31 cellular contexts compared by ENCODE assay signal in genomic region chr3:46584598-46585467, GRCh38. TPM values are rescaled to one million over a fixed set of nuclear protein-coding genes. Genes with fewer than 3 reads are reported as not detected.
DNase-seq lines count a peak whose midpoint lies in the region; ATAC-seq, FAIRE-seq and TF ChIP-seq lines count a peak whose summit lies in the region.
"Had no signal": no experiment of that assay in that cellular context is flagged by ENCODE, and none has a peak within 500 bp of the region (broad histone marks: within the 10 kb centered on the region; RNA-seq: fewer than 3 reads in every experiment).

No MANE protein-coding gene starts in this region.

- no peak overlapping the region for H3K4me3 ChIP-seq in A549
- H3K4me3 ChIP-seq in liver (ENCODE audit: low read depth in 1 of 3, low read length in 3 of 3): no peak overlapping the region
- no peak overlapping the region for H3K4me3 ChIP-seq in esophagus squamous epithelium
- H3K4me3 ChIP-seq in CD4-positive, alpha-beta memory T cell (ENCODE audit: low read length in 2 of 2): no peak overlapping the region
- H3K4me3 ChIP-seq: BLaER1 treated with 17β-estradiol and CSF1 and Interleukin-3, amounts not matched to agents 10 nM and 100 nM had no signal

- H3K79me2 ChIP-seq in H9 (ENCODE audit: insufficient read depth, low read length): peaks cover 9% of the 10 kb centered on the region; the same call in 1 of the 2 replicates

- WGBS in A549 (ENCODE audit: missing lambda C conversion rate): 72% methylated on average over 7 of the region's 7 CpGs
- WGBS in H9 (ENCODE audit: extremely low coverage, insufficient read length, low lambda C conversion rate): no CpG with 5 or more reads among the region's 7 CpGs
- WGBS in liver: 91% methylated on average over 7 of the region's 7 CpGs
- 89 to 96% methylated on average over 6 to 7 of the region's 7 CpGs for WGBS in esophagus squamous epithelium, 2 donors

- H3K4me2 ChIP-seq in A549 (no peak overlapping the region), H9 (ENCODE audit: insufficient read depth, insufficient read length, low read length) (no peak overlapping the region)
- H3K4me2 ChIP-seq: BLaER1 treated with 17β-estradiol and CSF1 and Interleukin-3, amounts not matched to agents 10 nM and 100 nM; KMS-11 had no signal

- peaks cover 85 to 100% (median 97%) of the 10 kb centered on the region in 3 experiments for H3K36me3 Mint-ChIP-seq in H9 (ENCODE audit: insufficient read depth in 1 of 3, low read depth in 3 of 3)
- no peaks in the 10 kb centered on the region for H3K36me3 Mint-ChIP-seq in CD4-positive, alpha-beta memory T cell

- H3K4me1 ChIP-seq in A549 (peaks cover 13% of the 10 kb centered on the region; the same call in 2 of the 3 replicates), H9 (ENCODE audit: insufficient read depth, low read length) (peaks cover 4% of the 10 kb centered on the region; the same call in 1 of the 2 replicates), liver (ENCODE audit: control insufficient read depth in 4 of 4, insufficient read depth in 4 of 4, low read length in 3 of 4) (peaks cover 10 to 42% (median 31%) of the 10 kb centered on the region in 4 donors), esophagus squamous epithelium (no peaks in the 10 kb centered on the region)
- H3K4me1 ChIP-seq in CD4-positive, alpha-beta memory T cell (ENCODE audit: insufficient read depth, low read length): no peaks in the 10 kb centered on the region
- H3K4me1 ChIP-seq: BLaER1 treated with 17β-estradiol and CSF1 and Interleukin-3, amounts not matched to agents 10 nM and 100 nM had no signal

- no peak overlapping the region for H3K23ac ChIP-seq in H9 (ENCODE audit: insufficient read length, low read depth, low read length)

- no peak overlapping the region for H3T11ph ChIP-seq in H9 (ENCODE audit: low read length)

- H3K9ac ChIP-seq in H9 (ENCODE audit: extremely low read depth, insufficient read length, low read length) (no peak overlapping the region), liver (ENCODE audit: low read depth in 1 of 2, low read length in 2 of 2) (no peak overlapping the region)
- H3K9ac ChIP-seq: BLaER1 treated with 17β-estradiol and CSF1 and Interleukin-3, amounts not matched to agents 10 nM and 100 nM; KMS-11 had no signal

- H3K9me3 Mint-ChIP-seq in H9: peaks cover 37 to 39% of the 10 kb centered on the region in 2 experiments
- H3K9me3 Mint-ChIP-seq in CD4-positive, alpha-beta memory T cell: no peaks in the 10 kb centered on the region
- H3K9me3 Mint-ChIP-seq: CD4-positive, alpha-beta T cell; IgD-negative memory B cell had no signal

- intact Hi-C loops in sciatic nerve (cut with DNase I): no loop called here
- intact Hi-C loops in esophagus squamous epithelium (cut with DNase I): no loop called here
- intact Hi-C loops in CD4-positive, alpha-beta memory T cell (cut with micrococcal nuclease): no loop called here

- no peak for FAIRE-seq in A549 (lab: Jason Lieb, UNC)
- FAIRE-seq in GM19239 (lab: Jason Lieb, UNC): no peak
- FAIRE-seq: A204.1, GM12892 had no signal

- no peak overlapping the region for H3K56ac ChIP-seq in H9 (ENCODE audit: insufficient read length, low read depth, low read length)

- no peak overlapping the region for H4K5ac ChIP-seq in H9 (ENCODE audit: insufficient read length, low read depth, low read length)

- no peak for TF ChIP-seq POLR2A in A549 (IDR thresholded peaks at IDR 0.05; ENCODE audit: low read length)
- no peak for TF ChIP-seq POLR2A in esophagus squamous epithelium (IDR thresholded peaks at IDR 0.05)

- H3K9me3 ChIP-seq in A549 (no peaks in the 10 kb centered on the region), H9 (ENCODE audit: control insufficient read depth, low read depth, low read length) (no peaks in the 10 kb centered on the region), liver (ENCODE audit: control insufficient read depth in 4 of 4, low read length in 3 of 4) (no peaks in the 10 kb centered on the region), esophagus squamous epithelium (no peaks in the 10 kb centered on the region)
- no peaks in the 10 kb centered on the region for H3K9me3 ChIP-seq in CD4-positive, alpha-beta memory T cell (ENCODE audit: control insufficient read depth in 1 of 2, low read length in 2 of 2)
- H3K9me3 ChIP-seq: BLaER1 treated with 17β-estradiol and CSF1 and Interleukin-3, amounts not matched to agents 10 nM and 100 nM had no signal

- H3K36me3 ChIP-seq in liver (ENCODE audit: control insufficient read depth in 4 of 4, insufficient read depth in 3 of 4, low read depth in 1 of 4, low read length in 3 of 4) (no peaks in the 10 kb centered on the region), esophagus squamous epithelium (no peaks in the 10 kb centered on the region)
- no peaks in the 10 kb centered on the region for H3K36me3 ChIP-seq in CD4-positive, alpha-beta memory T cell (ENCODE audit: insufficient read depth, low read length)
- H3K36me3 ChIP-seq: BLaER1 treated with 17β-estradiol and CSF1 and Interleukin-3, amounts not matched to agents 10 nM and 100 nM had no signal

- H2AK5ac ChIP-seq in H9 (ENCODE audit: insufficient read length, low read length): no peak overlapping the region

- POLR2A ChIA-PET in A549 (lab: Yijun Ruan, JAX): no interaction called here
- POLR2A ChIA-PET in CD4-positive, alpha-beta memory T cell (lab: Charles Lee; ENCODE audit: partially characterized antibody): no interaction called here

- no peak overlapping the region for H3K14ac ChIP-seq in H9 (ENCODE audit: insufficient read depth, low read length)

- no peak for TF ChIP-seq RAD21 in A549 (conservative IDR thresholded peaks at IDR 0.05 in 1 of 2, IDR thresholded peaks at IDR 0.05 in 1 of 2)
- no peak for TF ChIP-seq RAD21 in liver (IDR thresholded peaks at IDR 0.05)

- H2BK15ac ChIP-seq in H9 (ENCODE audit: low read depth, low read length): no peak overlapping the region

- H3K4me3 Mint-ChIP-seq in H9: no peak overlapping the region
- H3K4me3 Mint-ChIP-seq in CD4-positive, alpha-beta memory T cell: no peak overlapping the region
- H3K4me3 Mint-ChIP-seq: CD4-positive, alpha-beta T cell; IgD-negative memory B cell had no signal

- H3K4ac ChIP-seq in H9 (ENCODE audit: low read depth, low read length): no peak overlapping the region

- ATAC-seq in A549: no peak
- ATAC-seq in sciatic nerve: no peak
- ATAC-seq: HCT116 had no signal

- H2BK120ac ChIP-seq in H9 (ENCODE audit: low read depth, low read length, poor library complexity, severe bottlenecking): no peak overlapping the region

- H2BK12ac ChIP-seq in H9 (ENCODE audit: insufficient read length, low read depth, low read length): no peak overlapping the region

- H4K20me1 ChIP-seq in H9 (ENCODE audit: control insufficient read depth, insufficient read depth, insufficient read length): no peaks in the 10 kb centered on the region
- H4K20me1 ChIP-seq: BLaER1 treated with 17β-estradiol and CSF1 and Interleukin-3, amounts not matched to agents 10 nM and 100 nM had no signal

- H3K27ac Mint-ChIP-seq in H9: peak overlapping the region in 2 of 3 experiments; percentile 72 to 83; a peak in 2 of 7 replicates
- H3K27ac Mint-ChIP-seq in CD4-positive, alpha-beta memory T cell: no peak overlapping the region
- H3K27ac Mint-ChIP-seq: CD4-positive, alpha-beta T cell; IgD-negative memory B cell had no signal

- CTCF ChIA-PET in A549 (lab: Yijun Ruan, JAX): no interaction called here
- CTCF ChIA-PET in CD4-positive, alpha-beta memory T cell (lab: Charles Lee; ENCODE audit: partially characterized antibody): interaction anchor here (0.7 to 1.9 kb wide), 2 partner anchors 24 to 96 kb away, joined by 3 to 7 read pairs; no protein-coding TSS in a partner anchor

- H3K27ac ChIP-seq in A549: peak overlapping the region; percentile 50 to 58; a peak in 4 of 6 replicates
- no peak overlapping the region for H3K27ac ChIP-seq in H9 (ENCODE audit: insufficient read length, low read depth, low read length)
- H3K27ac ChIP-seq in liver (ENCODE audit: low read depth in 1 of 2, low read length in 2 of 2): peak overlapping the region; percentile 76 to 90
- H3K27ac ChIP-seq in esophagus squamous epithelium: no peak overlapping the region
- no peak overlapping the region for H3K27ac ChIP-seq in CD4-positive, alpha-beta memory T cell (ENCODE audit: low read depth, low read length)
- H3K27ac ChIP-seq: BLaER1 treated with 17β-estradiol and CSF1 and Interleukin-3, amounts not matched to agents 10 nM and 100 nM; KMS-11 had no signal

- H3K27me3 ChIP-seq in H9 (ENCODE audit: insufficient read depth, low read length) (no peaks in the 10 kb centered on the region), liver (ENCODE audit: control insufficient read depth in 4 of 4, insufficient read depth in 4 of 4, low read length in 3 of 4) (no peaks in the 10 kb centered on the region), esophagus squamous epithelium (peaks cover 0 to 18% (median 0%) of the 10 kb centered on the region in 4 donors)
- no peaks in the 10 kb centered on the region for H3K27me3 ChIP-seq in CD4-positive, alpha-beta memory T cell (ENCODE audit: insufficient read depth, low read length)
- H3K27me3 ChIP-seq: BLaER1 treated with 17β-estradiol and CSF1 and Interleukin-3, amounts not matched to agents 10 nM and 100 nM had no signal

- H2BK20ac ChIP-seq in H9 (ENCODE audit: low read depth, low read length, poor library complexity, severe bottlenecking): no peak overlapping the region

- no peak overlapping the region for H4K91ac ChIP-seq in H9 (ENCODE audit: insufficient read length, low read depth, low read length)

- no peak overlapping the region for H3K18ac ChIP-seq in H9 (ENCODE audit: insufficient read length, low read depth, low read length)

- DNase-seq in A549 (ENCODE audit: low read depth in 1 of 2, low spot score in 1 of 2) (no peak), H9 (peak; percentile 36), sciatic nerve (ENCODE audit: low spot score) (peak; percentile 21), esophagus squamous epithelium (lab: John Stamatoyannopoulos, UW) (no peak), GM19239 (ENCODE audit: insufficient read length, low spot score) (no peak)
- no peak for DNase-seq in CD4-positive, alpha-beta memory T cell
- DNase-seq: AML-193; CD4-positive, alpha-beta T cell; COR-L47; DMS 273 treated with DMSO at 0.1 percent for 48 hours; DMS79; GF-D8; GOT3; MM.1S; NCI-H1048; NCI-H1417; NCI-H1694 treated with DMSO at 0.1 percent for 48 hours; NCI-H2081; NCI-H2227 treated with DMSO at 0.1 percent for 48 hours; NCI-H69; RPMI8226; SHP77 had no signal

- peaks cover 34 to 47% of the 10 kb centered on the region in 2 experiments for H3K4me1 Mint-ChIP-seq in H9
- H3K4me1 Mint-ChIP-seq in CD4-positive, alpha-beta memory T cell: peaks cover 2 to 12% (median 5%) of the 10 kb centered on the region in 4 donors
- H3K4me1 Mint-ChIP-seq: IgD-negative memory B cell had no signal

- peaks cover 6% of the 10 kb centered on the region for H3K79me1 ChIP-seq in H9 (ENCODE audit: insufficient read depth, low read depth, low read length, poor library complexity, severe bottlenecking)

- TF ChIP-seq CTCF in A549 (IDR thresholded peaks at IDR 0.05) (no peak), H9 (conservative IDR thresholded peaks at IDR 0.05) (no peak), liver (IDR thresholded peaks at IDR 0.05; ENCODE audit: low read depth, low read length, missing input control) (no peak), esophagus squamous epithelium (IDR thresholded peaks at IDR 0.05) (no peak)

- peaks cover 9% of the 10 kb centered on the region for H3K23me2 ChIP-seq in H9 (ENCODE audit: insufficient read length, low read depth, low read length, poor library complexity, severe bottlenecking)

- TF ChIP-seq EP300 in A549 (IDR thresholded peaks at IDR 0.05): no peak

- H4K8ac ChIP-seq in H9 (replicated peaks; ENCODE audit: insufficient read length, low read depth, low read length): no peak overlapping the region

- peaks cover 14% of the 10 kb centered on the region for H3K27me3 Mint-ChIP-seq in H9 (ENCODE audit: low read depth)
- H3K27me3 Mint-ChIP-seq in CD4-positive, alpha-beta memory T cell: peaks cover 0 to 3% of the 10 kb centered on the region in 2 donors
- H3K27me3 Mint-ChIP-seq: CD4-positive, alpha-beta T cell; IgD-negative memory B cell had no signal

- H2AFZ ChIP-seq in H9 (ENCODE audit: low read length): no peak overlapping the region

- no peak overlapping the region for H2BK5ac ChIP-seq in H9 (ENCODE audit: insufficient read length, low read length)

RNA-seq across cellular contexts. Expression of gene LRRC2, which starts 18.7 kb away (rescaled TPM):
- polyA plus RNA-seq in A549 (2011; rRNA removed) (0.03 TPM in 1 of 2 replicates, not detected in the other), A549 (2017; fragmentation: RNase III; extraction: RNeasy Plus Mini Kit Qiagen cat#74134 plus additional on column Dnase treatment) (not detected in 3 replicates), liver (1 to 10 TPM; 1.9 to 7.6 TPM)
- polyA plus RNA-seq in A549 (2012; cell fraction: cytosol; rRNA removed): not detected in 2 replicates
- polyA plus RNA-seq in A549 (2012; cell fraction: nucleus; rRNA removed): not detected in 2 replicates
- not detected in 2 replicates for polyA minus RNA-seq in A549 (2011; rRNA and poly(A)+ RNA removed)
- total RNA-seq in H9 (2021) (2.6 and 3.4 TPM in 2 replicates), liver (1 to 10 TPM in 1 of 2 donors, under 1 TPM in 1; 0.93 to 6.6 TPM), sciatic nerve (2.2 TPM), esophagus squamous epithelium (1 to 10 TPM in 2 of 4 donors, under 1 TPM in 1, not detected in 1; 0.26 to 2.7 (median 1.1) TPM)
- total RNA-seq in CD4-positive, alpha-beta memory T cell: 1 to 10 TPM in 1 of 2 experiments, under 1 TPM in 1; 0.50 to 1.0 TPM
- polyA plus RNA-seq in CD4-positive, alpha-beta memory T cell: under 1 TPM in 1 of 2 donors, not detected in 1; 0.09 TPM
- total RNA-seq: NCI-H460, SK-MEL-5 had no signal

RNA-seq across cellular contexts. Expression of gene FAM240A, which starts 27.5 kb away (rescaled TPM):
- polyA plus RNA-seq in A549 (2011; rRNA removed) (not detected in 2 replicates), A549 (2017; fragmentation: RNase III; extraction: RNeasy Plus Mini Kit Qiagen cat#74134 plus additional on column Dnase treatment) (not detected in 3 replicates), liver (not detected)
- not detected in 2 replicates for polyA plus RNA-seq in A549 (2012; cell fraction: cytosol; rRNA removed)
- polyA plus RNA-seq in A549 (2012; cell fraction: nucleus; rRNA removed): not detected in 2 replicates
- polyA minus RNA-seq in A549 (2011; rRNA and poly(A)+ RNA removed): not detected in 2 replicates
- total RNA-seq in H9 (2021) (0.11 TPM in 1 of 2 replicates, not detected in the other), liver (not detected), sciatic nerve (not detected), esophagus squamous epithelium (under 1 TPM in 1 of 4 donors, not detected in 3; 0.50 TPM)
- total RNA-seq in CD4-positive, alpha-beta memory T cell: not detected
- polyA plus RNA-seq in CD4-positive, alpha-beta memory T cell: not detected
- total RNA-seq: CD4-positive, alpha-beta T cell; NCI-H460; SK-MEL-5 had no signal
- polyA plus RNA-seq: IgD-negative memory B cell had no signal

Comparison
In these comparisons a context has a peak if more than half of its experiments do, and no peak if none do; other contexts are left out.
1. DNase-seq: peak in H9 (single experiment) and sciatic nerve (single experiment); none in A549 (0 of 2), esophagus squamous epithelium (single experiment), CD4-positive, alpha-beta memory T cell (0 of 5) and GM19239 (single experiment).
2. H3K27ac ChIP-seq: peak in A549 (2 of 2) and liver (2 of 2); none in H9 (single experiment), esophagus squamous epithelium (0 of 4) and CD4-positive, alpha-beta memory T cell (single experiment).
3. H3K27ac Mint-ChIP-seq: peak in H9 (2 of 3); none in CD4-positive, alpha-beta memory T cell (0 of 7).